ENCODE assay signal across 8 cellular contexts in genomic region chr2:226792155-226792871, GRCh38. TPM values are rescaled to one million over a fixed set of nuclear protein-coding genes. Genes with fewer than 3 reads are reported as not detected.
DNase-seq lines count a peak whose midpoint lies in the region; ATAC-seq and TF ChIP-seq lines count a peak whose summit lies in the region.

No MANE protein-coding gene starts in this region.

- no peak for TF ChIP-seq CTCF in HFFc6 (IDR thresholded peaks at IDR 0.05)
- no peak for TF ChIP-seq CTCF in adrenal gland (IDR thresholded peaks at IDR 0.05)
- TF ChIP-seq CTCF in tibial artery (IDR thresholded peaks at IDR 0.05) = no peak

- no peaks in the 10 kb centered on the region for H3K27me3 Mint-ChIP-seq in HFFc6 (ENCODE audit: insufficient read depth)

- DNase-seq in Ammon's horn (ENCODE audit: low spot score) (peak; percentile 5), HFFc6 (no peak), adrenal gland (peak in 1 of 7 donors; percentile 22), left colon (no peak), tibial artery (no peak), SKM-1 (lab: John Stamatoyannopoulos, UW; ENCODE audit: unreplicated experiment) (no peak), NCI-H187 treated with DMSO at 0.1 percent for 48 hours (lab: John Stamatoyannopoulos, UW) (no peak)

- ATAC-seq in left colon (peak; percentile 33), HG03108 (IDR thresholded peaks at IDR 0.05; ENCODE audit: unreplicated experiment) (no peak)

- H3K4me3 Mint-ChIP-seq in HFFc6 = peak overlapping the region; percentile 90

- H3K4me1 Mint-ChIP-seq in HFFc6 (ENCODE audit: low read depth) = peaks cover 70% of the 10 kb centered on the region

- peak overlapping the region; percentile 83 for H3K27ac Mint-ChIP-seq in HFFc6

- no peaks in the 10 kb centered on the region for H3K9me3 ChIP-seq in adrenal gland (replicated peaks in 1 of 3)
- H3K9me3 ChIP-seq in tibial artery = no peaks in the 10 kb centered on the region

- H3K27ac ChIP-seq in adrenal gland = peak overlapping the region; percentile 84 to 97 (median 91)
- peak overlapping the region; percentile 88 to 96 for H3K27ac ChIP-seq in tibial artery

- H3K4me3 ChIP-seq in adrenal gland (peak overlapping the region in 2 of 4 donors; percentile 30 to 63), tibial artery (peak overlapping the region; percentile 69 to 83)

- no peaks in the 10 kb centered on the region for H3K9me3 Mint-ChIP-seq in HFFc6

- peaks cover 89% of the 10 kb centered on the region for H3K36me3 Mint-ChIP-seq in HFFc6 (ENCODE audit: low read depth)

- TF ChIP-seq POLR2A in adrenal gland (IDR thresholded peaks at IDR 0.05) = no peak

- 22 to 33% (median 24%) methylated on average over 7 of the region's 7 CpGs for WGBS in adrenal gland, 4 donors

- intact Hi-C loops in adrenal gland (cut with DNase I) (loop anchor here (10.0 kb wide), 5 partner anchors 128 to 668 kb away; no protein-coding TSS in a partner anchor), left colon (cut with DNase I, micrococcal nuclease) (loop anchor here in 1 of 2 donors (10.0 kb wide), 1 partner anchor 578 kb away; no protein-coding TSS in a partner anchor), tibial artery (cut with DNase I; ENCODE audit: low total_unique reads) (loop anchor here (5.0 to 10.0 kb wide), 2 partner anchors 130 to 318 kb away; no protein-coding TSS in a partner anchor)

- H3K36me3 ChIP-seq in adrenal gland (replicated peaks in 1 of 2) (no peaks in the 10 kb centered on the region), tibial artery (peaks cover 0 to 20% (median 14%) of the 10 kb centered on the region in 3 donors)

- no peaks in the 10 kb centered on the region for H3K27me3 ChIP-seq in adrenal gland
- no peaks in the 10 kb centered on the region for H3K27me3 ChIP-seq in tibial artery

- peaks cover 55 to 75% of the 10 kb centered on the region in 2 donors for H3K4me1 ChIP-seq in adrenal gland (replicated peaks in 1 of 2)
- H3K4me1 ChIP-seq in tibial artery = peaks cover 0 to 85% (median 55%) of the 10 kb centered on the region in 4 donors

RNA-seq across cellular contexts. Expression of gene IRS1, which starts 7.3 kb away (rescaled TPM):
- total RNA-seq in HFFc6 (2021; fragmentation: NEBNext Ultra II Directional; extraction: Animal tissue kit (Norgen Biotek cat#: 25700)) = 10 to 100 TPM; 37.4 to 49.9 (median 44.4) TPM
- total RNA-seq in adrenal gland (10 to 100 TPM; 15.5 to 55.7 (median 40.9) TPM), left colon (10 to 100 TPM; 11.2 to 14.8 TPM)
- polyA plus RNA-seq in adrenal gland = 10 to 100 TPM in 2 of 3 donors, 1 to 10 TPM in 1; 10.0 to 14.5 (median 14.3) TPM

RNA-seq across cellular contexts. Expression of gene RHBDD1, which starts 43.5 kb away (rescaled TPM):
- 10 to 100 TPM; 34.3 to 50.7 (median 42.3) TPM for total RNA-seq in HFFc6 (2021; fragmentation: NEBNext Ultra II Directional; extraction: Animal tissue kit (Norgen Biotek cat#: 25700))
- 10 to 100 TPM in 7 of 8 donors, 1 to 10 TPM in 1; 6.0 to 42.0 (median 27.6) TPM for total RNA-seq in adrenal gland
- 10 to 100 TPM in 1 of 3 donors, 1 to 10 TPM in 2; 3.9 to 28.7 (median 4.8) TPM for polyA plus RNA-seq in adrenal gland
- total RNA-seq in left colon = 10 to 100 TPM; 26.1 to 27.4 TPM
